Comparison of ENCODE assay signal across 8 cellular contexts in genomic region chr4:159102623-159103405, GRCh38. TPM values are rescaled to one million over a fixed set of nuclear protein-coding genes. Genes with fewer than 3 reads are reported as not detected.
DNase-seq lines count a peak whose midpoint lies in the region; ATAC-seq and TF ChIP-seq lines count a peak whose summit lies in the region.

A gene with protein sequence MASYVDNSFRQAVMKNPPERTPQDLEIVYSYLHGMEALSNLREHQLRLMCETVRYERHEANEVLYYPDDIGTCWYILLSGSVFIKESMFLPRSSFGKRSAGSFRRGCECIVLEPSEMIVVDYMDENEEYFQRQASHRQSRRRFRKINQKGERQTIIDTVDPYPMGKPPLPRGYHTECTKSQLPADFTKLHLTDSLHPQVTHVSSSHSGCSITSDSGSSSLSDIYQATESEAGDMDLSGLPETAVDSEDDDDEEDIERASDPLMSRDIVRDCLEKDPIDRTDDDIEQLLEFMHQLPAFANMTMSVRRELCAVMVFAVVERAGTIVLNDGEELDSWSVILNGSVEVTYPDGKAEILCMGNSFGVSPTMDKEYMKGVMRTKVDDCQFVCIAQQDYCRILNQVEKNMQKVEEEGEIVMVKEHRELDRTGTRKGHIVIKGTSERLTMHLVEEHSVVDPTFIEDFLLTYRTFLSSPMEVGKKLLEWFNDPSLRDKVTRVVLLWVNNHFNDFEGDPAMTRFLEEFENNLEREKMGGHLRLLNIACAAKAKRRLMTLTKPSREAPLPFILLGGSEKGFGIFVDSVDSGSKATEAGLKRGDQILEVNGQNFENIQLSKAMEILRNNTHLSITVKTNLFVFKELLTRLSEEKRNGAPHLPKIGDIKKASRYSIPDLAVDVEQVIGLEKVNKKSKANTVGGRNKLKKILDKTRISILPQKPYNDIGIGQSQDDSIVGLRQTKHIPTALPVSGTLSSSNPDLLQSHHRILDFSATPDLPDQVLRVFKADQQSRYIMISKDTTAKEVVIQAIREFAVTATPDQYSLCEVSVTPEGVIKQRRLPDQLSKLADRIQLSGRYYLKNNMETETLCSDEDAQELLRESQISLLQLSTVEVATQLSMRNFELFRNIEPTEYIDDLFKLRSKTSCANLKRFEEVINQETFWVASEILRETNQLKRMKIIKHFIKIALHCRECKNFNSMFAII (N-terminal part only) (plus strand): TSS chr4:159103079. CDS start chr4:159104163, 1,084 bp downstream.

- H4K8ac ChIP-seq in IMR-90 (ENCODE audit: low read depth in 2 of 2, low read length in 2 of 2) = peak within 1 kb of the TSS in 1 of 2 experiments; percentile 57; a peak in 2 of 4 replicates

- H3K4me3 ChIP-seq in IMR-90 (ENCODE audit: insufficient read depth, low read depth, low read length) = peak within 1 kb of the TSS; percentile 88
- peak within 1 kb of the TSS; percentile 93 for H3K4me3 ChIP-seq in epithelial cell of esophagus (ENCODE audit: low read length)

- dilution Hi-C loops in IMR-90 (cut with HindIII; ENCODE audit: low sequenced_read_pairs, unreplicated experiment) = no loop called here

- peaks cover 14% of the 10 kb centered on the region for H3K27me3 ChIP-seq in IMR-90 (ENCODE audit: control insufficient read depth, insufficient read depth, low read length)

- H2AFZ ChIP-seq in IMR-90 (replicated peaks; ENCODE audit: low read length, poor library complexity) = peak within 1 kb of the TSS; percentile 95

- peak; percentile 83 for DNase-seq in DMS114 treated with DMSO at 0.1 percent for 48 hours (lab: John Stamatoyannopoulos, UW; ENCODE audit: unreplicated experiment)
- peak; percentile 91 for DNase-seq in IMR-90
- DNase-seq in OCI-M2 (lab: John Stamatoyannopoulos, UW; ENCODE audit: unreplicated experiment) = peak; percentile 10
- DNase-seq in activated T-cell treated with anti-CD3 and anti-CD28 coated beads for 4 hours = peak; percentile 80
- peak; percentile 97 for DNase-seq in epithelial cell of esophagus (ENCODE audit: low read depth)
- DNase-seq in mucosa of gallbladder (ENCODE audit: low spot score) = peak; percentile 94
- DNase-seq in stimulated activated CD8-positive, alpha-beta memory T cell treated with anti-CD3 and anti-CD28 coated beads, Interleukin-4, amount 100 ng/mL, for 24 hours (ENCODE audit: low read depth) = peak; percentile 81

- H3K36me3 ChIP-seq in IMR-90 (ENCODE audit: control insufficient read depth, insufficient read depth, low read length) = no peaks in the 10 kb centered on the region

- peaks cover 27% of the 10 kb centered on the region; the same call in 1 of the 2 replicates for H4K20me1 ChIP-seq in IMR-90 (ENCODE audit: insufficient read depth, low read length)

- H3K4me2 ChIP-seq in IMR-90 (ENCODE audit: low read depth, low read length) = peak within 1 kb of the TSS; percentile 60

- H3K27ac ChIP-seq in IMR-90 (ENCODE audit: insufficient read depth, low read length) = peak within 1 kb of the TSS; percentile 40

- POLR2A ChIA-PET in IMR-90 (lab: Charles Lee; ENCODE audit: unreplicated experiment) = no interaction called here

- H3K23ac ChIP-seq in IMR-90 (ENCODE audit: low read depth, low read length) = peak within 1 kb of the TSS; percentile 69; the same call in 1 of the 2 replicates

- peak within 1 kb of the TSS; percentile 65 for H3K9ac ChIP-seq in IMR-90 (ENCODE audit: low read depth, low read length)

- in situ Hi-C loops in IMR-90 (cut with MboI; ENCODE audit: low sequenced_read_pairs) = no loop called here

- CTCF ChIA-PET in IMR-90 (lab: Yijun Ruan, JAX) = no interaction called here

- peak; percentile 12; the same call in 1 of the 2 replicates for TF ChIP-seq RAD21 in IMR-90 (IDR thresholded peaks at IDR 0.05; ENCODE audit: low read length)

- peak within 1 kb of the TSS; percentile 51; the same call in 1 of the 2 replicates for H2AK5ac ChIP-seq in IMR-90 (ENCODE audit: low read depth, low read length)

- TF ChIP-seq CTCF in IMR-90 (conservative IDR thresholded peaks at IDR 0.05; ENCODE audit: low read depth, low read length) = no peak
- TF ChIP-seq CTCF in epithelial cell of esophagus (IDR thresholded peaks at IDR 0.05; ENCODE audit: insufficient read depth, low read depth, low read length, missing control alignments) = no peak

- intact Hi-C loops in IMR-90 (cut with micrococcal nuclease) = loop anchor here (1.0 to 10.0 kb wide), 3 partner anchors 72 to 368 kb away; no protein-coding TSS in a partner anchor

- H4K91ac ChIP-seq in IMR-90 (ENCODE audit: insufficient read depth, low read depth, low read length) = no peak within 1 kb of the TSS

- no peak within 1 kb of the TSS for H3K18ac ChIP-seq in IMR-90 (ENCODE audit: low read depth, low read length)

- 0 out of 2 replicates have a peak within 1 kb of the TSS, but pooled peaks have one; percentile 54 for H3K14ac ChIP-seq in IMR-90 (replicated peaks; ENCODE audit: low read depth, low read length)

- H3K4ac ChIP-seq in IMR-90 (ENCODE audit: low read depth, low read length) = peak within 1 kb of the TSS; percentile 26; the same call in 1 of the 2 replicates

- H2BK5ac ChIP-seq in IMR-90 (ENCODE audit: low read depth, low read length, poor library complexity, severe bottlenecking) = peak within 1 kb of the TSS; percentile 27

- ATAC-seq in GM21529 (IDR thresholded peaks at IDR 0.05; ENCODE audit: unreplicated experiment) = peak; percentile 76
- ATAC-seq in IMR-90 (ENCODE audit: low read depth) = peak; percentile 87

- peaks cover 2% of the 10 kb centered on the region for H3K4me1 ChIP-seq in IMR-90 (ENCODE audit: control insufficient read depth, insufficient read depth, low read length)

- no peak within 1 kb of the TSS for H2BK20ac ChIP-seq in IMR-90 (ENCODE audit: low read depth, low read length)

- H3K9me3 ChIP-seq in IMR-90 (ENCODE audit: control insufficient read depth, insufficient read depth, low read length) = no peaks in the 10 kb centered on the region

- peak within 1 kb of the TSS; percentile 85 for H2AK9ac ChIP-seq in IMR-90 (replicated peaks; ENCODE audit: low read depth, low read length, poor library complexity)

- no peak within 1 kb of the TSS for H2BK120ac ChIP-seq in IMR-90 (ENCODE audit: low read depth, low read length)

- TF ChIP-seq POLR2A in IMR-90 (IDR thresholded peaks at IDR 0.05; ENCODE audit: low read depth, low read length) = peak; percentile 93

- no TSS peak for BruUV-seq in IMR-90 (replicated peaks; lab: Mats Ljungman, UMichigan)

- 0% methylated on average over 25 of the region's 103 CpGs; no CpG with 5 or more reads in 1 of the 2 experiments for WGBS in IMR-90 (ENCODE audit: extremely low coverage in 2 of 2, insufficient read length in 1 of 2), 2 experiments

- no peak within 1 kb of the TSS for H2BK15ac ChIP-seq in IMR-90 (ENCODE audit: low read depth, low read length)

- 0 out of 2 replicates have a peak, but pooled peaks cover 3% of the 10 kb centered on the region for H3K9me1 ChIP-seq in IMR-90 (ENCODE audit: insufficient read depth, low read length)

- H4K5ac ChIP-seq in IMR-90 (ENCODE audit: low read depth, low read length) = no peak within 1 kb of the TSS

- peaks cover 12 to 30% of the 10 kb centered on the region in 2 experiments for H3K79me1 ChIP-seq in IMR-90 (ENCODE audit: low read depth in 1 of 2, low read length in 2 of 2)

- no peak within 1 kb of the TSS; the same call in 1 of the 2 replicates for H3K56ac ChIP-seq in IMR-90 (ENCODE audit: extremely low read depth, insufficient read depth, low read length)

TF ChIP-seq in IMR-90, 13 proteins besides CTCF, POLR2A, EP300 and RAD21:
- TF ChIP-seq RFX5 (IDR thresholded peaks at IDR 0.05; ENCODE audit: low read depth, low read length) (no peak), MAZ (IDR thresholded peaks at IDR 0.05; ENCODE audit: borderline replicate concordance, low read depth, low read length) (peak; percentile 78; the same call in 1 of the 2 replicates), RCOR1 (IDR thresholded peaks at IDR 0.05; ENCODE audit: insufficient replicate concordance, low read length) (no peak), CHD1 (IDR thresholded peaks at IDR 0.05; ENCODE audit: low read depth, low read length) (0 out of 2 replicates have a peak, but pooled peaks have one; percentile 39), CEBPB (IDR thresholded peaks at IDR 0.05; ENCODE audit: low read depth, low read length) (no peak), FOS (IDR thresholded peaks at IDR 0.05; ENCODE audit: low read depth, low read length) (no peak)

RNA-seq across cellular contexts. Expression of the gene that starts here (rescaled TPM):
- total RNA-seq in IMR-90 (2012; rRNA removed) (109 and 126 TPM in 2 replicates), mucosa of gallbladder (41.6 TPM)
- polyA plus RNA-seq in IMR-90 (2012; rRNA removed) = 25.6 and 27.6 TPM in 2 replicates
- polyA plus RNA-seq in IMR-90 (2012; cell fraction: cytosol; rRNA removed) = 7.5 and 8.0 TPM in 2 replicates
- 19.5 and 127 TPM in 2 replicates for polyA plus RNA-seq in IMR-90 (2012; cell fraction: nucleus; rRNA removed; ENCODE audit: low replicate concordance)

Comparison
In these comparisons a context has a peak if more than half of its experiments do, and no peak if none do; other contexts are left out.
1. Peak in every context shown above with its lines: DNase-seq, ATAC-seq, H3K4me3 ChIP-seq and H3K27ac ChIP-seq.
2. DNase-seq: peak in every context shown above with its lines; median percentile 97 in epithelial cell of esophagus; 94 in mucosa of gallbladder; 91 in IMR-90; 83 in DMS114 treated with DMSO at 0.1 percent for 48 hours; 81 in stimulated activated CD8-positive, alpha-beta memory T cell treated with anti-CD3 and anti-CD28 coated beads, Interleukin-4, amount 100 ng/mL, for 24 hours; 80 in activated T-cell treated with anti-CD3 and anti-CD28 coated beads for 4 hours; 10 in OCI-M2.